1 cellular context compared by ENCODE assay signal in the genomic region with DNA sequence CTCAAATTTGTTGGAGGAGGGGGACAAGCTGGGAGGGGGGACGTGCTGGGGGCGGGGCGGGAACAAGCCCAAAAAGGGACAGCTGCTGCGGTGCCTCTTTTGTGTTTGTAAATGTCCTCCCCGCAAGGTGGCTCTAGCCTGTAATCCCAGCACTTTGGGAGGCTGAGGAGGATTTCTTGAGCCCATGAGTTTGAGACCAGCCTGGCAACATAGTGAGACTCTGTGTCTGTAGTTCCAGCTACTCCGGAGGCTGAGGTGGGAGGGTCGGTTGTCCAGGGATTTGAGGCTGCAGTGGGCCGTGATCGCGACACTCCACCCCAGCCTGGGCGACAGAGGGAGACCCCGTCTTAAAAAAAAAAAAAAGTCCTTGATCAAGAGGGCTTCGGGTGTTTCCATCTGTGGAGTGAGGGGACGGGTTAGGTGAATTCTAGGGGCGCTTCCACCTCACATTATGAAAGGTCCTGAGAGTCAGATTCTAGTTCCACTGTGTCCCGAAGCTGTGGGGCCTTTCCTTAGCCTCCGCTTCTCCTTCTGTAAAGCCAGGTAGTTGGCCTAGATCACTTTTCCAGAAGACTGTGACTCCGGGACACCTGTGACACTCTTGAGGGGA.
A peak's percentile ranks its signal among the peaks of the same experiment; 100 is the strongest.
TF ChIP-seq lines count a peak whose summit lies in the region.

No MANE protein-coding gene starts in this region.

TF ChIP-seq in K562, 482 proteins besides CTCF, POLR2A, EP300 and RAD21 (continued from another document):
- TF ChIP-seq, protein P1, sequence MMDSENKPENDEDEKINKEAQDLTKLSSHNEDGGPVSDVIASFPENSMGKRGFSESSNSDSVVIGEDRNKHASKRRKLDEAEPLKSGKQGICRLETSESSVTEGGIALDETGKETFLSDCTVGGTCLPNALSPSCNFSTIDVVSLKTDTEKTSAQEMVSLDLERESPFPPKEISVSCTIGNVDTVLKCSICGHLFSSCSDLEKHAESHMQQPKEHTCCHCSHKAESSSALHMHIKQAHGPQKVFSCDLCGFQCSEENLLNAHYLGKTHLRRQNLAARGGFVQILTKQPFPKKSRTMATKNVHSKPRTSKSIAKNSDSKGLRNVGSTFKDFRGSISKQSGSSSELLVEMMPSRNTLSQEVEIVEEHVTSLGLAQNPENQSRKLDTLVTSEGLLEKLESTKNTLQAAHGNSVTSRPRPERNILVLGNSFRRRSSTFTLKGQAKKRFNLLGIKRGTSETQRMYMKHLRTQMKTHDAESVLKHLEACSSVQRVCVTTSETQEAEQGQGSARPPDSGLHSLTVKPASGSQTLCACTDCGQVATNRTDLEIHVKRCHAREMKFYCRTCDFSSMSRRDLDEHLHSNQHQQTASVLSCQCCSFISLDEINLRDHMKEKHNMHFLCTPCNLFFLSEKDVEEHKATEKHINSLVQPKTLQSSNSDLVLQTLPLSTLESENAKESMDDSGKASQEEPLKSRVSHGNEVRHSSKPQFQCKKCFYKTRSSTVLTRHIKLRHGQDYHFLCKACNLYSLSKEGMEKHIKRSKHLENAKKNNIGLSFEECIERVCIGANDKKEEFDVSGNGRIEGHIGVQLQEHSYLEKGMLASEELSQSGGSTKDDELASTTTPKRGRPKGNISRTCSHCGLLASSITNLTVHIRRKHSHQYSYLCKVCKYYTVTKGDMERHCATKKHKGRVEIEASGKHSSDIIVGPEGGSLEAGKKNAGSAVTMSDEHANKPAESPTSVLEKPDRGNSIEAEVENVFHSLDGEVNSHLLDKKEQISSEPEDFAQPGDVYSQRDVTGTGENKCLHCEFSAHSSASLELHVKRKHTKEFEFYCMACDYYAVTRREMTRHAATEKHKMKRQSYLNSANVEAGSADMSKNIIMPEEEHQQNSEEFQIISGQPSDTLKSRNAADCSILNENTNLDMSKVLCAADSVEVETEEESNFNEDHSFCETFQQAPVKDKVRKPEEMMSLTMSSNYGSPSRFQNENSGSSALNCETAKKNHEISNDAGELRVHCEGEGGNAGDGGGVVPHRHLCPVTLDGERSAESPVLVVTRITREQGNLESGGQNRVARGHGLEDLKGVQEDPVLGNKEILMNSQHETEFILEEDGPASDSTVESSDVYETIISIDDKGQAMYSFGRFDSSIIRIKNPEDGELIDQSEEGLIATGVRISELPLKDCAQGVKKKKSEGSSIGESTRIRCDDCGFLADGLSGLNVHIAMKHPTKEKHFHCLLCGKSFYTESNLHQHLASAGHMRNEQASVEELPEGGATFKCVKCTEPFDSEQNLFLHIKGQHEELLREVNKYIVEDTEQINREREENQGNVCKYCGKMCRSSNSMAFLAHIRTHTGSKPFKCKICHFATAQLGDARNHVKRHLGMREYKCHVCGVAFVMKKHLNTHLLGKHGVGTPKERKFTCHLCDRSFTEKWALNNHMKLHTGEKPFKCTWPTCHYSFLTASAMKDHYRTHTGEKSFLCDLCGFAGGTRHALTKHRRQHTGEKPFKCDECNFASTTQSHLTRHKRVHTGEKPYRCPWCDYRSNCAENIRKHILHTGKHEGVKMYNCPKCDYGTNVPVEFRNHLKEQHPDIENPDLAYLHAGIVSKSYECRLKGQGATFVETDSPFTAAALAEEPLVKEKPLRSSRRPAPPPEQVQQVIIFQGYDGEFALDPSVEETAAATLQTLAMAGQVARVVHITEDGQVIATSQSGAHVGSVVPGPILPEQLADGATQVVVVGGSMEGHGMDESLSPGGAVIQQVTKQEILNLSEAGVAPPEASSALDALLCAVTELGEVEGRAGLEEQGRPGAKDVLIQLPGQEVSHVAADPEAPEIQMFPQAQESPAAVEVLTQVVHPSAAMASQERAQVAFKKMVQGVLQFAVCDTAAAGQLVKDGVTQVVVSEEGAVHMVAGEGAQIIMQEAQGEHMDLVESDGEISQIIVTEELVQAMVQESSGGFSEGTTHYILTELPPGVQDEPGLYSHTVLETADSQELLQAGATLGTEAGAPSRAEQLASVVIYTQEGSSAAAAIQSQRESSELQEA (IDR thresholded peaks at IDR 0.05; ENCODE audit: low read depth) = no peak
- TF ChIP-seq, protein P2, sequence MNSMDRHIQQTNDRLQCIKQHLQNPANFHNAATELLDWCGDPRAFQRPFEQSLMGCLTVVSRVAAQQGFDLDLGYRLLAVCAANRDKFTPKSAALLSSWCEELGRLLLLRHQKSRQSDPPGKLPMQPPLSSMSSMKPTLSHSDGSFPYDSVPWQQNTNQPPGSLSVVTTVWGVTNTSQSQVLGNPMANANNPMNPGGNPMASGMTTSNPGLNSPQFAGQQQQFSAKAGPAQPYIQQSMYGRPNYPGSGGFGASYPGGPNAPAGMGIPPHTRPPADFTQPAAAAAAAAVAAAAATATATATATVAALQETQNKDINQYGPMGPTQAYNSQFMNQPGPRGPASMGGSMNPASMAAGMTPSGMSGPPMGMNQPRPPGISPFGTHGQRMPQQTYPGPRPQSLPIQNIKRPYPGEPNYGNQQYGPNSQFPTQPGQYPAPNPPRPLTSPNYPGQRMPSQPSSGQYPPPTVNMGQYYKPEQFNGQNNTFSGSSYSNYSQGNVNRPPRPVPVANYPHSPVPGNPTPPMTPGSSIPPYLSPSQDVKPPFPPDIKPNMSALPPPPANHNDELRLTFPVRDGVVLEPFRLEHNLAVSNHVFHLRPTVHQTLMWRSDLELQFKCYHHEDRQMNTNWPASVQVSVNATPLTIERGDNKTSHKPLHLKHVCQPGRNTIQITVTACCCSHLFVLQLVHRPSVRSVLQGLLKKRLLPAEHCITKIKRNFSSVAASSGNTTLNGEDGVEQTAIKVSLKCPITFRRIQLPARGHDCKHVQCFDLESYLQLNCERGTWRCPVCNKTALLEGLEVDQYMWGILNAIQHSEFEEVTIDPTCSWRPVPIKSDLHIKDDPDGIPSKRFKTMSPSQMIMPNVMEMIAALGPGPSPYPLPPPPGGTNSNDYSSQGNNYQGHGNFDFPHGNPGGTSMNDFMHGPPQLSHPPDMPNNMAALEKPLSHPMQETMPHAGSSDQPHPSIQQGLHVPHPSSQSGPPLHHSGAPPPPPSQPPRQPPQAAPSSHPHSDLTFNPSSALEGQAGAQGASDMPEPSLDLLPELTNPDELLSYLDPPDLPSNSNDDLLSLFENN (IDR thresholded peaks at IDR 0.05; ENCODE audit: low read depth in 2 of 2, low read length in 2 of 2) = 0 out of 4 replicates have a peak, but pooled peaks of 1 of the 2 experiments have one; percentile 34
- TF ChIP-seq ZNF696 (CRISPR knock-in tag; conservative IDR thresholded peaks at IDR 0.05) = no peak
- TF ChIP-seq JUND (IDR thresholded peaks at IDR 0.05; ENCODE audit: borderline replicate concordance, low read depth, low read length) = 0 out of 2 replicates have a peak, but pooled peaks have one; percentile 15
- no peak for TF ChIP-seq JUND (tag; IDR thresholded peaks at IDR 0.05; ENCODE audit: borderline replicate concordance, low read depth, low read length)
- TF ChIP-seq ZNF766 (CRISPR knock-in tag; conservative IDR thresholded peaks at IDR 0.05) = 0 out of 2 replicates have a peak, but pooled peaks have one; percentile 71
- TF ChIP-seq SAP30 (IDR thresholded peaks at IDR 0.05; ENCODE audit: borderline replicate concordance, insufficient read depth, low read depth, low read length, poor library complexity, severe bottlenecking) = no peak
- TF ChIP-seq, protein P3, sequence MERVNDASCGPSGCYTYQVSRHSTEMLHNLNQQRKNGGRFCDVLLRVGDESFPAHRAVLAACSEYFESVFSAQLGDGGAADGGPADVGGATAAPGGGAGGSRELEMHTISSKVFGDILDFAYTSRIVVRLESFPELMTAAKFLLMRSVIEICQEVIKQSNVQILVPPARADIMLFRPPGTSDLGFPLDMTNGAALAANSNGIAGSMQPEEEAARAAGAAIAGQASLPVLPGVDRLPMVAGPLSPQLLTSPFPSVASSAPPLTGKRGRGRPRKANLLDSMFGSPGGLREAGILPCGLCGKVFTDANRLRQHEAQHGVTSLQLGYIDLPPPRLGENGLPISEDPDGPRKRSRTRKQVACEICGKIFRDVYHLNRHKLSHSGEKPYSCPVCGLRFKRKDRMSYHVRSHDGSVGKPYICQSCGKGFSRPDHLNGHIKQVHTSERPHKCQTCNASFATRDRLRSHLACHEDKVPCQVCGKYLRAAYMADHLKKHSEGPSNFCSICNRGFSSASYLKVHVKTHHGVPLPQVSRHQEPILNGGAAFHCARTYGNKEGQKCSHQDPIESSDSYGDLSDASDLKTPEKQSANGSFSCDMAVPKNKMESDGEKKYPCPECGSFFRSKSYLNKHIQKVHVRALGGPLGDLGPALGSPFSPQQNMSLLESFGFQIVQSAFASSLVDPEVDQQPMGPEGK (CRISPR knock-in tag; IDR thresholded peaks at IDR 0.05; ENCODE audit: borderline replicate concordance) = no peak
- no peak for TF ChIP-seq JUN (IDR thresholded peaks at IDR 0.05; ENCODE audit: borderline replicate concordance, low read depth, low read length)
- peak; percentile 23; the same call in 1 of the 2 replicates for TF ChIP-seq JUN (CRISPR knock-in tag; IDR thresholded peaks at IDR 0.05; ENCODE audit: borderline replicate concordance)
- TF ChIP-seq, protein P4, sequence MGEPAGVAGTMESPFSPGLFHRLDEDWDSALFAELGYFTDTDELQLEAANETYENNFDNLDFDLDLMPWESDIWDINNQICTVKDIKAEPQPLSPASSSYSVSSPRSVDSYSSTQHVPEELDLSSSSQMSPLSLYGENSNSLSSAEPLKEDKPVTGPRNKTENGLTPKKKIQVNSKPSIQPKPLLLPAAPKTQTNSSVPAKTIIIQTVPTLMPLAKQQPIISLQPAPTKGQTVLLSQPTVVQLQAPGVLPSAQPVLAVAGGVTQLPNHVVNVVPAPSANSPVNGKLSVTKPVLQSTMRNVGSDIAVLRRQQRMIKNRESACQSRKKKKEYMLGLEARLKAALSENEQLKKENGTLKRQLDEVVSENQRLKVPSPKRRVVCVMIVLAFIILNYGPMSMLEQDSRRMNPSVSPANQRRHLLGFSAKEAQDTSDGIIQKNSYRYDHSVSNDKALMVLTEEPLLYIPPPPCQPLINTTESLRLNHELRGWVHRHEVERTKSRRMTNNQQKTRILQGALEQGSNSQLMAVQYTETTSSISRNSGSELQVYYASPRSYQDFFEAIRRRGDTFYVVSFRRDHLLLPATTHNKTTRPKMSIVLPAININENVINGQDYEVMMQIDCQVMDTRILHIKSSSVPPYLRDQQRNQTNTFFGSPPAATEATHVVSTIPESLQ (CRISPR knock-in tag; IDR thresholded peaks at IDR 0.05) = peak; percentile 58
- no peak for TF ChIP-seq ARNT (IDR thresholded peaks at IDR 0.05)
